In the genomic region with DNA sequence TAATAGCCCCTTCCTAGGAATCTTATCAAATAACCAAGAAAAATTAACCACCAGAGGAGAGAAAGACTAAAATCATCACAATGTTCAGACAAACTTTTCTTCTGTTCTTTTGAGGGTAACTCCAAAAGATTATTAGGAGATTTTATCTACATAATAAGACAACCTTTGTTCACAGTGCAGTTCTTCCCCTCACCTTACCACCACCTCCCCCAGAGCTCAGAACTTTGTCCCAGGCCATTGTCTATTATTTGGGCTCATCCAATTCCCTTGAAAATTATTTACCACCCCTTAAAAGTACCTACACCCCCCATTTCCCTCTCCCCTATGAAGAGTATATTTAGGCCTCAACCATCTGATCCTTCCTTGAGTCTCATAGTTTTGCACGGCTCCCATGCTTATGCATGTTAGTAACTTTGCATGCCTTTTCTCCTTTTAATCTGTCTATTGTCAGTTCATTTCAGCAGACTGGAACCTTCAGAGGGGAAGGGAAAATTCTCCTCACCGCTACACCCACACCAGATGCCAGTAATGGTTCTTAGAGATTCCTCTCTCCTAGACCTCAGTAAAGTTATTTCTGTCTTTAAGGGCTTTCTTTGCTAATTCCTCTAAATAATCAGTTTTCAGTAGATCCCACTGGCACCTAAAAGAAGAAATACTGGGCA, we compare ENCODE assay signal across 16 cellular contexts.
DNase-seq lines count a peak whose midpoint lies in the region; ATAC-seq, FAIRE-seq and TF ChIP-seq lines count a peak whose summit lies in the region.
"Had no signal": no experiment of that assay in that cellular context is flagged by ENCODE, and none has a peak within 500 bp of the region (broad histone marks: within the 10 kb centered on the region; RNA-seq: fewer than 3 reads in every experiment).

No MANE protein-coding gene starts in this region.

- H3K9me3 Mint-ChIP-seq in chondrocyte (ENCODE audit: low read depth) (no peaks in the 10 kb centered on the region), nephron progenitor cell (peaks cover 19% of the 10 kb centered on the region)
- H3K9me3 Mint-ChIP-seq in CD8-positive, alpha-beta T cell = no peaks in the 10 kb centered on the region

- intact Hi-C loops in CD8-positive, alpha-beta T cell (cut with DNase I, micrococcal nuclease) = no loop called here

- H3K9ac ChIP-seq in HUES6 (ENCODE audit: low read length) = peak overlapping the region; percentile 77

- H3K27ac Mint-ChIP-seq in chondrocyte (ENCODE audit: unreplicated experiment) (peak overlapping the region; percentile 39), nephron progenitor cell (peak overlapping the region; percentile 49)
- H3K27ac Mint-ChIP-seq in CD8-positive, alpha-beta T cell = no peak overlapping the region

- H3K27me3 ChIP-seq in HUES6 (ENCODE audit: control insufficient read depth, insufficient read depth, low read length) = no peaks in the 10 kb centered on the region
- H3K27me3 ChIP-seq in CD8-positive, alpha-beta T cell (ENCODE audit: insufficient read depth, low read length) = no peaks in the 10 kb centered on the region
- H3K27me3 ChIP-seq: MG63, SJCRH30 had no signal

- CTCF ChIA-PET in CD8-positive, alpha-beta T cell (lab: Charles Lee) = interaction anchor here (0.6 kb wide), 1 partner anchor 635 kb away, joined by 4 read pairs; no protein-coding TSS in a partner anchor

- peak; percentile 63 for FAIRE-seq in G401.6 (lab: Jason Lieb, UNC)
- no peak for FAIRE-seq in RCC 7860 (lab: Jason Lieb, UNC)
- FAIRE-seq: HepG2 had no signal

- peak overlapping the region; percentile 49; the same call in 1 of the 2 replicates for H3K4me3 ChIP-seq in HUES6 (ENCODE audit: low read depth, low read length)
- no peak overlapping the region for H3K4me3 ChIP-seq in CD8-positive, alpha-beta T cell (ENCODE audit: low read depth, low read length)
- H3K4me3 ChIP-seq: MG63, SJCRH30 had no signal

- H3K4me3 Mint-ChIP-seq in chondrocyte (ENCODE audit: unreplicated experiment) = no peak overlapping the region
- H3K4me3 Mint-ChIP-seq in nephron progenitor cell = no peak overlapping the region
- no peak overlapping the region for H3K4me3 Mint-ChIP-seq in CD8-positive, alpha-beta T cell

- H3K36me3 Mint-ChIP-seq in chondrocyte (ENCODE audit: low read depth) (peaks cover 2% of the 10 kb centered on the region), nephron progenitor cell (ENCODE audit: low read depth) (peaks cover 12% of the 10 kb centered on the region)
- no peaks in the 10 kb centered on the region for H3K36me3 Mint-ChIP-seq in CD8-positive, alpha-beta T cell

- POLR2A ChIA-PET in CD8-positive, alpha-beta T cell (lab: Charles Lee) = no interaction called here

- peaks cover 43% of the 10 kb centered on the region for H3K4me1 Mint-ChIP-seq in chondrocyte (ENCODE audit: low read depth)
- H3K4me1 Mint-ChIP-seq in nephron progenitor cell = peaks cover 75% of the 10 kb centered on the region
- H3K4me1 Mint-ChIP-seq in CD8-positive, alpha-beta T cell (ENCODE audit: low read depth) = peaks cover 6% of the 10 kb centered on the region

- peak overlapping the region; percentile 98 for H3K27ac ChIP-seq in HUES6 (ENCODE audit: low read depth, low read length)
- H3K27ac ChIP-seq in CD8-positive, alpha-beta T cell (ENCODE audit: low read depth, low read length) = no peak overlapping the region
- H3K27ac ChIP-seq: SJCRH30 had no signal

- TF ChIP-seq CTCF in chondrocyte (IDR thresholded peaks at IDR 0.05) = no peak
- no peak for TF ChIP-seq CTCF in nephron progenitor cell (IDR thresholded peaks at IDR 0.05)
- TF ChIP-seq CTCF in CD8-positive, alpha-beta T cell (IDR thresholded peaks at IDR 0.05) = no peak

- ATAC-seq in CD8-positive, alpha-beta T cell = no peak
- no peak for ATAC-seq in HG03432 (IDR thresholded peaks at IDR 0.05; ENCODE audit: unreplicated experiment)
- ATAC-seq: HepG2 had no signal

- H3K36me3 ChIP-seq in HUES6 (ENCODE audit: control insufficient read depth, insufficient read depth, low read length) = no peaks in the 10 kb centered on the region
- no peaks in the 10 kb centered on the region for H3K36me3 ChIP-seq in CD8-positive, alpha-beta T cell (ENCODE audit: insufficient read depth, low read length)
- H3K36me3 ChIP-seq: MG63, SJCRH30 had no signal

- H3K9me3 ChIP-seq in HUES6 (ENCODE audit: control insufficient read depth, insufficient read depth, low read depth, low read length) = no peaks in the 10 kb centered on the region
- H3K9me3 ChIP-seq in CD8-positive, alpha-beta T cell (ENCODE audit: low read length) = no peaks in the 10 kb centered on the region
- H3K9me3 ChIP-seq: MG63, SJCRH30 had no signal

- peaks cover 57% of the 10 kb centered on the region for H3K4me1 ChIP-seq in HUES6 (ENCODE audit: control insufficient read depth, insufficient read depth, low read length)
- H3K4me1 ChIP-seq in CD8-positive, alpha-beta T cell (ENCODE audit: insufficient read depth, low read length) = no peaks in the 10 kb centered on the region

- DNase-seq in chondrocyte (ENCODE audit: low spot score) = no peak
- no peak for DNase-seq in nephron progenitor cell
- DNase-seq in pons (ENCODE audit: low spot score) = no peak
- no peak for DNase-seq in CD8-positive, alpha-beta T cell
- DNase-seq in RCC 7860 (ENCODE audit: low spot score) = no peak
- DNase-seq: AML-193, Calu3, NCI-H1105 treated with DMSO at 0.1 percent for 48 hours, NCI-H187, NCI-H82, SJCRH30 had no signal

- H3K27me3 Mint-ChIP-seq in chondrocyte (ENCODE audit: low read depth) (peaks cover 2% of the 10 kb centered on the region), nephron progenitor cell (ENCODE audit: low read depth, poor library complexity) (no peaks in the 10 kb centered on the region)
- peaks cover 18% of the 10 kb centered on the region for H3K27me3 Mint-ChIP-seq in CD8-positive, alpha-beta T cell (ENCODE audit: low read depth)
